In the genomic region with DNA sequence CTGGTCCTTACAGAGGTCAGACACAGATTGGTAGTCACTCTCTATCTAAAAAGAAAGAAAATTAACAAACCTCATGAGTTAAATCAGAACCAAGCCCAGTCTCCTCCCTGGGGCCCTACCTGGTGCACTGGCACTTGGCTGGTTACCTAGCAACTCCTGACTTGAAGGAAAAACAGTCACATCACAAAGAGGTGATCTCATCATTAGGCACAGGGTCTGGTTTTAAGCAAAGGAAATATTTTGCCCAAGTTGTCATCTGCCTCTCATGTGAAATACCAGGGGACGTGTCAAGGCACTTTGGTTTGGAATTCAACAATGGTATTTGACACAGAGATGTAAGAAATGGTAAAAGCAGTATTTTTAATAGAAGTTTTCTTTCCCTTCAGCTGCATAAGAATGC, we compare ENCODE assay signal across 11 cellular contexts. TPM values are rescaled to one million over a fixed set of nuclear protein-coding genes. Genes with fewer than 3 reads are reported as not detected.
A peak's percentile ranks its signal among the peaks of the same experiment; 100 is the strongest.
DNase-seq lines count a peak whose midpoint lies in the region; ATAC-seq and TF ChIP-seq lines count a peak whose summit lies in the region.
"Had no signal": no experiment of that assay in that cellular context is flagged by ENCODE, and none has a peak within 500 bp of the region (broad histone marks: within the 10 kb centered on the region; RNA-seq: fewer than 3 reads in every experiment).

No MANE protein-coding gene starts in this region.

- H3K9ac ChIP-seq in adipocyte (ENCODE audit: low read length): no peak overlapping the region

- peak; percentile 18 for DNase-seq in AG09309 (ENCODE audit: low read depth)
- peak; percentile 35 for DNase-seq in HCEC 1CT
- DNase-seq in adipocyte (ENCODE audit: low read depth): peak; percentile 20
- peak; percentile 98 for DNase-seq in kidney glomerular epithelial cell (lab: John Stamatoyannopoulos, UW)
- DNase-seq in psoas muscle: no peak
- no peak for DNase-seq in right atrium auricular region (ENCODE audit: low spot score)
- DNase-seq in GOT3 (lab: John Stamatoyannopoulos, UW): no peak
- DNase-seq: left ventricle myocardium superior, T-helper 2 cell had no signal

- intact Hi-C loops in psoas muscle (cut with DNase I): no loop called here

- no peak overlapping the region for H3K4me3 ChIP-seq in AG09309 (ENCODE audit: control insufficient read depth, low read depth, low read length)
- no peak overlapping the region for H3K4me3 ChIP-seq in adipocyte (ENCODE audit: low read length)
- no peak overlapping the region for H3K4me3 ChIP-seq in psoas muscle
- no peak overlapping the region for H3K4me3 ChIP-seq in right atrium auricular region

- peaks cover 7% of the 10 kb centered on the region for H3K4me1 ChIP-seq in adipocyte (ENCODE audit: control insufficient read depth, insufficient read depth, low read length)
- H3K4me1 ChIP-seq in psoas muscle: no peaks in the 10 kb centered on the region
- H3K4me1 ChIP-seq in right atrium auricular region: no peaks in the 10 kb centered on the region

- TF ChIP-seq POLR2A in GM18505 (IDR thresholded peaks at IDR 0.05; ENCODE audit: borderline replicate concordance, extremely low read depth, insufficient read depth, insufficient read length): no peak

- H3K9me3 ChIP-seq in adipocyte (ENCODE audit: control insufficient read depth, low read length): no peaks in the 10 kb centered on the region
- H3K9me3 ChIP-seq in psoas muscle: no peaks in the 10 kb centered on the region
- H3K9me3 ChIP-seq in right atrium auricular region: no peaks in the 10 kb centered on the region

- ATAC-seq in psoas muscle (no peak), GM18505 (IDR thresholded peaks at IDR 0.05; ENCODE audit: unreplicated experiment) (no peak)
- ATAC-seq: left ventricle myocardium superior had no signal

- WGBS in psoas muscle, 3 donors: 59 to 88% (median 73%) methylated on average over 1 of the region's 1 CpG

- no peak overlapping the region for H3K27ac ChIP-seq in psoas muscle
- H3K27ac ChIP-seq in right atrium auricular region: no peak overlapping the region

- no peak for TF ChIP-seq CTCF in AG09309 (IDR thresholded peaks at IDR 0.05; ENCODE audit: control insufficient read depth, insufficient read depth, low read depth, low read length, missing control alignments)
- TF ChIP-seq CTCF in psoas muscle (IDR thresholded peaks at IDR 0.05): no peak
- no peak for TF ChIP-seq CTCF in right atrium auricular region (IDR thresholded peaks at IDR 0.05)

- H3K27me3 ChIP-seq in adipocyte (replicated peaks; ENCODE audit: control insufficient read depth, insufficient read depth, low read length) (peaks cover 9% of the 10 kb centered on the region), psoas muscle (ENCODE audit: insufficient read depth in 3 of 3, low read length in 2 of 3) (no peaks in the 10 kb centered on the region), right atrium auricular region (no peaks in the 10 kb centered on the region)

- H3K36me3 ChIP-seq in adipocyte (ENCODE audit: control insufficient read depth, insufficient read depth, low read length, severe bottlenecking): no peaks in the 10 kb centered on the region
- no peaks in the 10 kb centered on the region for H3K36me3 ChIP-seq in psoas muscle (ENCODE audit: insufficient read depth in 1 of 2, low read depth in 1 of 2)
- H3K36me3 ChIP-seq in right atrium auricular region: no peaks in the 10 kb centered on the region

RNA-seq across cellular contexts. Expression of a gene that starts 47.7 kb away (rescaled TPM):
- total RNA-seq in psoas muscle: 10 to 100 TPM in 2 of 4 donors, 1 to 10 TPM in 2; 2.2 to 20.0 (median 6.4) TPM
- polyA plus RNA-seq in psoas muscle: 1 to 10 TPM in 1 of 3 donors, under 1 TPM in 2; 0.21 to 2.5 (median 0.25) TPM
- 1 to 10 TPM; 2.4 to 3.1 TPM for total RNA-seq in right atrium auricular region
- polyA plus RNA-seq: IgD-negative memory B cell had no signal

Comparison
In these comparisons a context has a peak if more than half of its experiments do, and no peak if none do; other contexts are left out.
1. DNase-seq: peak in AG09309 (single experiment), HCEC 1CT (single experiment), adipocyte (single experiment) and kidney glomerular epithelial cell (single experiment); none in psoas muscle (0 of 2), right atrium auricular region (single experiment) and GOT3 (single experiment).